Comparison of ENCODE assay signal across 8 cellular contexts in the genomic region with DNA sequence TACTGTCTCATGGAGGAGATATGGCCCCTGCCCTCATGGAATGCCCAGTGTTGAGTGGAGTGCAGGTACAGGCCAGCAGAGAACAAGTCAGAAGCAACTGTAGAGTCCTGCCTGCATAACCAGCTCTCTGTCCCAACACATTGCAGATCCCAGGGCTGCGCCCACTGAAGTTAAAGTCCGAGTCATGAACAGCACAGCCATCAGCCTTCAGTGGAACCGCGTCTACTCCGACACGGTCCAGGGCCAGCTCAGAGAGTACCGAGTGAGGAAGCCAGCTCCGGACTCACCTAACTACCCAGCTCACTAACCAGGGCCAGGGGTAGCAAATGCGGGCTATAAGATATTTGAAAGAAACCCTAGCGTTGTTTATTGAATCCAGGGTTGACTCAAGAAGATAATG. TPM values are rescaled to one million over a fixed set of nuclear protein-coding genes. Genes with fewer than 3 reads are reported as not detected.
"Had no signal": no experiment of that assay in that cellular context is flagged by ENCODE, and none has a peak within 500 bp of the region (broad histone marks: within the 10 kb centered on the region; RNA-seq: fewer than 3 reads in every experiment).

No MANE protein-coding gene starts in this region.

- H3K9me3 ChIP-seq: HAP-1 had no signal

- DNase-seq: GM23248, GOT3, H7, HFFc6, IMR-90 had no signal

- H3K9ac ChIP-seq: GM23248 had no signal

- H3K27ac ChIP-seq: GM23248 had no signal

- ATAC-seq: HCT116 had no signal

- H3K4me3 ChIP-seq: GM23248, HAP-1 had no signal

- H2AFZ ChIP-seq: GM23248 had no signal

- H3K36me3 ChIP-seq: HAP-1 had no signal

RNA-seq across cellular contexts. Expression of gene CNTN2, which starts 59.1 kb away (rescaled TPM):
- total RNA-seq: GM23248, H7, HFFc6, HT-29, IMR-90 had no signal
